2 cellular contexts compared by ENCODE assay signal in genomic region chr7:139675127-139676110, GRCh38.
A peak's percentile ranks its signal among the peaks of the same experiment; 100 is the strongest.
TF ChIP-seq lines count a peak whose summit lies in the region.

No MANE protein-coding gene starts in this region.

TF ChIP-seq in A549, 52 proteins besides CTCF, POLR2A, EP300 and RAD21 (continued from another document):
- TF ChIP-seq BCL3 (IDR thresholded peaks at IDR 0.05) (no peak), CBX8 (IDR thresholded peaks at IDR 0.05) (no peak), MAFK (IDR thresholded peaks at IDR 0.05; ENCODE audit: partially characterized antibody) (no peak), RNF2 (IDR thresholded peaks at IDR 0.05; ENCODE audit: borderline replicate concordance, low read depth) (no peak), RCOR1 (IDR thresholded peaks at IDR 0.05; ENCODE audit: low read depth, low read length) (no peak), CHD4 (IDR thresholded peaks at IDR 0.05; ENCODE audit: borderline replicate concordance) (no peak)

TF ChIP-seq in HepG2, 621 proteins besides CTCF, POLR2A, EP300 and RAD21 (continued from another document and continues in another):
- TF ChIP-seq TIGD3 (CRISPR knock-in tag; IDR thresholded peaks at IDR 0.05; ENCODE audit: borderline replicate concordance) = 0 out of 2 replicates have a peak, but pooled peaks have one; percentile 39
- no peak for TF ChIP-seq TBP (CRISPR knock-in tag; IDR thresholded peaks at IDR 0.05)
- TF ChIP-seq EED (CRISPR knock-in tag; IDR thresholded peaks at IDR 0.05) = no peak
- TF ChIP-seq ZBTB1 (CRISPR knock-in tag; IDR thresholded peaks at IDR 0.05; ENCODE audit: borderline replicate concordance) = no peak
- no peak for TF ChIP-seq FOXM1 (CRISPR knock-in tag; IDR thresholded peaks at IDR 0.05)
- TF ChIP-seq GTF3A (CRISPR knock-in tag; conservative IDR thresholded peaks at IDR 0.05) = no peak
- TF ChIP-seq MTF1 (CRISPR knock-in tag; IDR thresholded peaks at IDR 0.05) = no peak
- TF ChIP-seq ZNF678 (CRISPR knock-in tag; IDR thresholded peaks at IDR 0.05) = no peak
- peak; percentile 8; the same call in 1 of the 2 replicates for TF ChIP-seq ELF1 (CRISPR knock-in tag; IDR thresholded peaks at IDR 0.05)
- TF ChIP-seq AHDC1 (CRISPR knock-in tag; IDR thresholded peaks at IDR 0.05; ENCODE audit: borderline replicate concordance) = peak; percentile 96
- no peak for TF ChIP-seq ZNF337 (CRISPR knock-in tag; IDR thresholded peaks at IDR 0.05; ENCODE audit: borderline replicate concordance, low read depth)
- TF ChIP-seq DNMT1 (CRISPR knock-in tag; IDR thresholded peaks at IDR 0.05) = 0 out of 2 replicates have a peak, but pooled peaks have one; percentile 44
- peak; percentile 75 for TF ChIP-seq ZNF331 (CRISPR knock-in tag; IDR thresholded peaks at IDR 0.05)
- TF ChIP-seq SCMH1 (CRISPR knock-in tag; IDR thresholded peaks at IDR 0.05; ENCODE audit: borderline replicate concordance) = no peak
- TF ChIP-seq ZBTB38 (CRISPR knock-in tag; IDR thresholded peaks at IDR 0.05) = no peak
- no peak for TF ChIP-seq CBX2 (IDR thresholded peaks at IDR 0.05; ENCODE audit: low read depth, low read length)
- no peak for TF ChIP-seq CBX2 (CRISPR knock-in tag; IDR thresholded peaks at IDR 0.05; ENCODE audit: low read depth)
- TF ChIP-seq ZNF30 (CRISPR knock-in tag; IDR thresholded peaks at IDR 0.05) = no peak
- peak; percentile 70 for TF ChIP-seq IKZF4 (CRISPR knock-in tag; IDR thresholded peaks at IDR 0.05; ENCODE audit: borderline replicate concordance, low read depth, not compliant biosample characterization)
- 0 out of 2 replicates have a peak, but pooled peaks have one; percentile 88 for TF ChIP-seq SSRP1 (CRISPR knock-in tag; IDR thresholded peaks at IDR 0.05)
- no peak for TF ChIP-seq PRDM4 (CRISPR knock-in tag; IDR thresholded peaks at IDR 0.05; ENCODE audit: borderline replicate concordance)
- TF ChIP-seq PAWR (CRISPR knock-in tag; IDR thresholded peaks at IDR 0.05; ENCODE audit: borderline replicate concordance) = no peak
- no peak for TF ChIP-seq U2AF2 (IDR thresholded peaks at IDR 0.05; ENCODE audit: low read depth, low read length)
- TF ChIP-seq MIER2 (CRISPR knock-in tag; IDR thresholded peaks at IDR 0.05) = peak; percentile 72; the same call in 1 of the 2 replicates
- TF ChIP-seq THAP8 (CRISPR knock-in tag; IDR thresholded peaks at IDR 0.05; ENCODE audit: borderline replicate concordance) = no peak
- TF ChIP-seq ZNF558 (CRISPR knock-in tag; IDR thresholded peaks at IDR 0.05; ENCODE audit: borderline replicate concordance) = no peak
- no peak; the same call in 1 of the 2 replicates for TF ChIP-seq TRAFD1 (CRISPR knock-in tag; IDR thresholded peaks at IDR 0.05; ENCODE audit: borderline replicate concordance)
- peak; percentile 84 for TF ChIP-seq NR2C2 (CRISPR knock-in tag; IDR thresholded peaks at IDR 0.05; ENCODE audit: borderline replicate concordance)
- TF ChIP-seq NR0B2 (CRISPR knock-in tag; IDR thresholded peaks at IDR 0.05) = no peak
- TF ChIP-seq ZHX1 (CRISPR knock-in tag; IDR thresholded peaks at IDR 0.05; ENCODE audit: low read depth) = no peak
- peak; percentile 49; the same call in 1 of the 2 replicates for TF ChIP-seq GABPB1 (CRISPR knock-in tag; IDR thresholded peaks at IDR 0.05)
- no peak for TF ChIP-seq ZNF546 (CRISPR knock-in tag; conservative IDR thresholded peaks at IDR 0.05)
- TF ChIP-seq AHR (CRISPR knock-in tag; IDR thresholded peaks at IDR 0.05) = no peak
- no peak for TF ChIP-seq ZNF138 (CRISPR knock-in tag; IDR thresholded peaks at IDR 0.05; ENCODE audit: low read depth)
- TF ChIP-seq MIXL1 (CRISPR knock-in tag; IDR thresholded peaks at IDR 0.05) = peak; percentile 93
- TF ChIP-seq CBFB (CRISPR knock-in tag; IDR thresholded peaks at IDR 0.05) = peak; percentile 73; the same call in 1 of the 2 replicates
- TF ChIP-seq MNT (IDR thresholded peaks at IDR 0.05) = no peak
- TF ChIP-seq ZNF768 (CRISPR knock-in tag; IDR thresholded peaks at IDR 0.05) = no peak
- TF ChIP-seq TRIM22 (IDR thresholded peaks at IDR 0.05) = no peak
- no peak for TF ChIP-seq ZBTB46 (CRISPR knock-in tag; IDR thresholded peaks at IDR 0.05; ENCODE audit: borderline replicate concordance)
